21 cellular contexts compared by ENCODE assay signal in the genomic region with DNA sequence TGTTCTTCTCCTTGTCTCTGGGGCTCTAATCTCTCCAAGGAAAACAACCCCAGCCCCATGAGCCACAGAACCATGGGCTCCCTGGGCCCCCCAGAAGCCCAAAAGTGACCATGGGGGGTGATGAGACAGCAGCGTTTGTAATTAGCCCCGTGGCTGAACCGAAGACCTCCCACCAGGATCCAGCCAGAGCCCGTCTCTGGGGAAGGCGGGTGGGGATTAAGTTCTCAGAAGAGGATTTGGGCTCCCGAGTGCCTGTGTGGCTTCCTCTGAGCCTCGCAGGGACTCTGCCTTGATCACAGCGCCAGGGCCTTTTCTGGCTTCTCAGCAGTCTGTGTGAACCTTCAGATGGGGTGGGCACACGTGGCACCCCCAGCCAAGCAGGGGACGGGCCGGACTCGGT.
DNase-seq lines count a peak whose midpoint lies in the region; ATAC-seq and TF ChIP-seq lines count a peak whose summit lies in the region.
"Had no signal": no experiment of that assay in that cellular context is flagged by ENCODE, and none has a peak within 500 bp of the region (broad histone marks: within the 10 kb centered on the region; RNA-seq: fewer than 3 reads in every experiment).

No MANE protein-coding gene starts in this region.

- H3K27me3 ChIP-seq in left ventricle myocardium inferior (ENCODE audit: low read depth) (peaks cover 41% of the 10 kb centered on the region), SJSA1 (replicated peaks) (no peaks in the 10 kb centered on the region), smooth muscle cell (ENCODE audit: low read depth) (no peaks in the 10 kb centered on the region)
- H3K27me3 ChIP-seq: uterus had no signal

- H3K4me1 ChIP-seq in left ventricle myocardium inferior (peaks cover 29% of the 10 kb centered on the region), SJSA1 (replicated peaks) (peaks cover 79% of the 10 kb centered on the region), smooth muscle cell (ENCODE audit: low read depth) (peaks cover 14% of the 10 kb centered on the region)
- H3K4me1 ChIP-seq: psoas muscle, uterus had no signal

- no peaks in the 10 kb centered on the region for H4K20me1 ChIP-seq in smooth muscle cell (ENCODE audit: low read depth)

- no peaks in the 10 kb centered on the region for H3K79me2 ChIP-seq in smooth muscle cell (ENCODE audit: low read depth)

- H3K27ac ChIP-seq in left ventricle myocardium inferior (replicated peaks): peak overlapping the region; percentile 50
- peak overlapping the region; percentile 98 for H3K27ac ChIP-seq in SJSA1
- H3K27ac ChIP-seq in smooth muscle cell (ENCODE audit: low read depth): peak overlapping the region; percentile 85
- H3K27ac ChIP-seq: psoas muscle, uterus had no signal

- H3K4me2 ChIP-seq in smooth muscle cell: peak overlapping the region; percentile 42

- no peak for TF ChIP-seq CTCF in left ventricle myocardium inferior (IDR thresholded peaks at IDR 0.05; ENCODE audit: borderline replicate concordance)
- no peak for TF ChIP-seq CTCF in smooth muscle cell (IDR thresholded peaks at IDR 0.05; ENCODE audit: borderline replicate concordance, insufficient read depth, poor library complexity, severe bottlenecking)

- H3K36me3 ChIP-seq in left ventricle myocardium inferior (no peaks in the 10 kb centered on the region), SJSA1 (no peaks in the 10 kb centered on the region; the same call in 1 of the 2 replicates), smooth muscle cell (ENCODE audit: low read depth) (no peaks in the 10 kb centered on the region)
- H3K36me3 ChIP-seq: heart left ventricle, uterus had no signal

- intact Hi-C loops in left ventricle myocardium inferior (cut with micrococcal nuclease) (no loop called here), left cardiac atrium (cut with DNase I) (no loop called here)

- H3K4me3 ChIP-seq in left ventricle myocardium inferior (no peak overlapping the region), SJSA1 (peak overlapping the region; percentile 10), smooth muscle cell (no peak overlapping the region)
- H3K4me3 ChIP-seq: heart left ventricle, psoas muscle, uterus had no signal

- H3K9me3 ChIP-seq in left ventricle myocardium inferior (replicated peaks) (no peaks in the 10 kb centered on the region), SJSA1 (replicated peaks) (no peaks in the 10 kb centered on the region), smooth muscle cell (replicated peaks; ENCODE audit: low read depth) (no peaks in the 10 kb centered on the region)
- H3K9me3 ChIP-seq: heart left ventricle, psoas muscle, SK-N-SH, uterus had no signal

- H2AFZ ChIP-seq in smooth muscle cell (ENCODE audit: low read depth): no peak overlapping the region

- DNase-seq in left ventricle myocardium inferior: no peak
- DNase-seq in left cardiac atrium: no peak
- DNase-seq in SJSA1 (ENCODE audit: low read depth in 1 of 2, low spot score in 2 of 2): peak; percentile 97
- DNase-seq in iPS-NIHi7 (ENCODE audit: extremely low spot score): peak; percentile 42
- peak; percentile 53 for DNase-seq in smooth muscle cell (lab: John Stamatoyannopoulos, UW; ENCODE audit: unreplicated experiment)
- no peak for DNase-seq in hepatic stellate cell (ENCODE audit: low spot score)
- DNase-seq: activated CD4-positive, CD25-positive, alpha-beta regulatory T cell; activated CD8-positive, alpha-beta T cell treated with anti-CD3 and anti-CD28 coated beads for 36 hours; activated naive CD4-positive, alpha-beta T cell treated with Interleukin-2 at 50 U/mL for 16 hours; activated T-cell treated with anti-CD3 and anti-CD28 coated beads, Interleukin-2, amount 50 U/mL, for 1 hour; effector memory CD8-positive, alpha-beta T cell; natural killer cell; NCI-H1092 treated with DMSO at 0.1 percent for 48 hours; stimulated activated CD8-positive, alpha-beta memory T cell treated with anti-CD3 and anti-CD28 coated beads, Interleukin-4, amount 100 ng/mL, for 48 hours; T-helper 9 cell had no signal

- ATAC-seq in left cardiac atrium (no peak), HG03342 (IDR thresholded peaks at IDR 0.05; ENCODE audit: unreplicated experiment) (no peak), GM19455 (IDR thresholded peaks at IDR 0.05; ENCODE audit: unreplicated experiment) (no peak)
- ATAC-seq: activated CD8-positive, alpha-beta T cell treated with anti-CD3 and anti-CD28 coated beads for 36 hours; effector memory CD8-positive, alpha-beta T cell; natural killer cell had no signal

- H3K9ac ChIP-seq in smooth muscle cell (ENCODE audit: low read depth): peak overlapping the region; percentile 21
- H3K9ac ChIP-seq: SK-N-SH had no signal

- H3F3A ChIP-seq in smooth muscle cell (ENCODE audit: low read depth): no peaks in the 10 kb centered on the region

- 21% methylated on average over 12 of the region's 12 CpGs for WGBS in smooth muscle cell (ENCODE audit: low lambda C conversion rate)

Comparison
In these comparisons a context has a peak if more than half of its experiments do, and no peak if none do; other contexts are left out.
1. DNase-seq: peak in SJSA1 (2 of 2), iPS-NIHi7 (single experiment) and smooth muscle cell (single experiment); none in left ventricle myocardium inferior (single experiment), left cardiac atrium (single experiment) and hepatic stellate cell (single experiment).
2. Peak in every context shown above with its lines, with median percentiles within 50 percentile points of each other: H3K27ac ChIP-seq.